Comparison of ENCODE assay signal across 2 cellular contexts in genomic region chr4:168336837-168337549, GRCh38.
TF ChIP-seq lines count a peak whose summit lies in the region.

No MANE protein-coding gene starts in this region.

TF ChIP-seq in SK-N-SH treated with all-trans-retinoic acid at 6 μM for 48 hours, 23 proteins besides CTCF, POLR2A, EP300 and RAD21:
- TF ChIP-seq ZC3H10 (CRISPR knock-in tag; IDR thresholded peaks at IDR 0.05), result peak; percentile 97
- no peak for TF ChIP-seq ZNF8 (CRISPR knock-in tag; IDR thresholded peaks at IDR 0.05)
- TF ChIP-seq ISL1 (CRISPR knock-in tag; IDR thresholded peaks at IDR 0.05), result peak; percentile 94
- TF ChIP-seq CREB5 (CRISPR knock-in tag; IDR thresholded peaks at IDR 0.05; ENCODE audit: low read depth), result peak; percentile 67; the same call in 1 of the 2 replicates
- no peak for TF ChIP-seq CSRNP3 (CRISPR knock-in tag; IDR thresholded peaks at IDR 0.05)
- peak; percentile 81; the same call in 1 of the 2 replicates for TF ChIP-seq POU6F1 (CRISPR knock-in tag; IDR thresholded peaks at IDR 0.05; ENCODE audit: borderline replicate concordance, low read depth)
- peak; percentile 79; the same call in 1 of the 2 replicates for TF ChIP-seq PATZ1 (CRISPR knock-in tag; IDR thresholded peaks at IDR 0.05; ENCODE audit: borderline replicate concordance)
- peak; percentile 74; the same call in 1 of the 2 replicates for TF ChIP-seq TOX (CRISPR knock-in tag; IDR thresholded peaks at IDR 0.05; ENCODE audit: borderline replicate concordance)
TF ChIP-seq in SK-N-SH treated with all-trans-retinoic acid at 6 μM for 48 hours: peak in this region for 6.

TF ChIP-seq in endothelial cell of umbilical vein, 7 proteins besides CTCF, POLR2A, EP300 and RAD21:
- TF ChIP-seq MAX (IDR thresholded peaks at IDR 0.05; ENCODE audit: insufficient read depth, insufficient read length) (no peak), GATA2 (IDR thresholded peaks at IDR 0.05; ENCODE audit: insufficient read depth, insufficient read length, low read depth, low read length) (no peak), EZH2 (IDR thresholded peaks at IDR 0.05; ENCODE audit: borderline replicate concordance, low read depth, low read length, severe bottlenecking) (no peak), FOS (IDR thresholded peaks at IDR 0.05; ENCODE audit: borderline replicate concordance, insufficient read depth, low read length) (no peak), JUN (IDR thresholded peaks at IDR 0.05; ENCODE audit: borderline replicate concordance, insufficient read depth, insufficient read length, low read depth) (no peak), MYC (IDR thresholded peaks at IDR 0.05; ENCODE audit: low read depth, low read length) (no peak), POLR2AphosphoS5 (IDR thresholded peaks at IDR 0.05; ENCODE audit: insufficient read depth, low read depth, low read length) (no peak)
TF ChIP-seq in endothelial cell of umbilical vein: peak in this region for 0.
